Comparison of ENCODE assay signal across 8 cellular contexts in genomic region chr12:12841428-12841827, GRCh38. TPM values are rescaled to one million over a fixed set of nuclear protein-coding genes. Genes with fewer than 3 reads are reported as not detected.
A peak's percentile ranks its signal among the peaks of the same experiment; 100 is the strongest.
DNase-seq lines count a peak whose midpoint lies in the region; ATAC-seq, FAIRE-seq and TF ChIP-seq lines count a peak whose summit lies in the region.
"Not testable (repeated sequence)": the region's sequence is repeated elsewhere in the genome, so short reads cannot be mapped to it uniquely, and the experiment has no call there.
"Had no signal": no experiment of that assay in that cellular context is flagged by ENCODE, and none has a peak within 500 bp of the region (broad histone marks: within the 10 kb centered on the region; RNA-seq: fewer than 3 reads in every experiment).

No MANE protein-coding gene starts in this region.

- ATAC-seq in A549 (0 out of 6 replicates have a peak, but pooled peaks of 1 of the 2 experiments have one; percentile 8), HCT116 (peak; percentile 65)

- WGBS in A549 (ENCODE audit: missing lambda C conversion rate): 57% methylated on average over 13 of the region's 13 CpGs

- not testable (repeated sequence) for H3K79me2 ChIP-seq in HCT116 (ENCODE audit: insufficient read depth, low read length)
- H3K79me2 ChIP-seq in PC-9 (ENCODE audit: low read depth): peaks cover 29% of the 10 kb centered on the region

- POLR2A ChIA-PET in A549 (lab: Yijun Ruan, JAX): not testable (repeated sequence)
- POLR2A ChIA-PET in HCT116 (lab: Charles Lee) (interaction anchor here (0.6 to 2.5 kb wide), 5 partner anchors 11 to 58 kb away, joined by 3 to 7 read pairs (median 4); partner anchors contain the start of gene GPRC5A), PC-9 (lab: Charles Lee; ENCODE audit: unreplicated experiment) (interaction anchor here (0.6 kb wide), 1 partner anchor 53 kb away, joined by 5 read pairs; no protein-coding TSS in a partner anchor)

- RAD21 ChIA-PET in HCT116 (lab: Charles Lee; ENCODE audit: low non-redundant PET in 1 of 2, low total read pairs in 2 of 2, uncharacterized antibody in 2 of 2, unreplicated experiment in 2 of 2): interaction anchor here in 1 of 2 experiments (1.1 kb wide), 1 partner anchor 31 kb away, joined by 4 read pairs; no protein-coding TSS in a partner anchor

- H3F3A ChIP-seq in PC-9 (ENCODE audit: insufficient read depth, low read depth): peaks cover 69% of the 10 kb centered on the region

- H3K4me1 ChIP-seq in A549: peaks cover 67% of the 10 kb centered on the region
- H3K4me1 ChIP-seq in HCT116 (ENCODE audit: control insufficient read depth in 1 of 2, insufficient read depth in 2 of 2, low read length in 2 of 2): peaks cover 81 to 91% of the 10 kb centered on the region in 2 experiments
- H3K4me1 ChIP-seq in PC-9 (replicated peaks; ENCODE audit: insufficient read depth): peaks cover 73% of the 10 kb centered on the region

- not testable (repeated sequence) for TF ChIP-seq RAD21 in A549 (conservative IDR thresholded peaks at IDR 0.05 in 1 of 2, IDR thresholded peaks at IDR 0.05 in 1 of 2); HCT116 (IDR thresholded peaks at IDR 0.05; ENCODE audit: low read depth)

- H3K27me3 ChIP-seq in HCT116 (ENCODE audit: insufficient read depth, low read length); PC-9 (ENCODE audit: insufficient read depth, low read depth); bronchial epithelial cell (ENCODE audit: control insufficient read depth, insufficient read depth, low read length): not testable (repeated sequence)

- not testable (repeated sequence) for TF ChIP-seq POLR2A in A549 (IDR thresholded peaks at IDR 0.05; ENCODE audit: low read length); HCT116 (IDR thresholded peaks at IDR 0.05; ENCODE audit: borderline replicate concordance, extremely low read depth, insufficient read depth, insufficient read length)

- H2AFZ ChIP-seq in HCT116 (ENCODE audit: low read depth, low read length, poor library complexity, severe bottlenecking); PC-9: not testable (repeated sequence)

- H3K4me3 ChIP-seq in A549; HCT116 (replicated peaks in 1 of 2; ENCODE audit: low read depth in 1 of 2, low read length in 2 of 2); PC-9; bronchial epithelial cell (ENCODE audit: low read depth, low read length): not testable (repeated sequence)

- not testable (repeated sequence) for TF ChIP-seq EP300 in A549 (IDR thresholded peaks at IDR 0.05)

- intact Hi-C loops in HCT116 (cut with micrococcal nuclease): loop anchor here (2.0 kb wide), 1 partner anchor 31 kb away; no protein-coding TSS in a partner anchor
- intact Hi-C loops in PC-9 (cut with micrococcal nuclease; ENCODE audit: unreplicated experiment): not testable (repeated sequence)

- not testable (repeated sequence) for H3K9me3 ChIP-seq in A549; HCT116 (ENCODE audit: control insufficient read depth in 1 of 2, insufficient read depth in 1 of 2, low read depth in 1 of 2, low read length in 2 of 2); PC-9 (ENCODE audit: insufficient read depth, low read depth)

- H3K9ac ChIP-seq in HCT116 (ENCODE audit: low read length): peak overlapping the region; percentile 66

- BruUV-seq in HCT116 (replicated peaks; lab: Mats Ljungman, UMichigan); PC-9 (replicated peaks; lab: Mats Ljungman, UMichigan): not testable (repeated sequence)

- H3K27ac ChIP-seq in A549 (peak overlapping the region; percentile 70 to 88), HCT116 (ENCODE audit: low read depth, low read length) (peak overlapping the region; percentile 85), PC-9 (peak overlapping the region; percentile 99)

- CTCF ChIA-PET in A549 (lab: Yijun Ruan, JAX) (interaction anchor here (1.0 to 1.5 kb wide), 2 partner anchors 29 to 49 kb away, joined by 3 to 6 read pairs; partner anchors contain the start of gene GPRC5A), PC-9 (lab: Charles Lee) (interaction anchor here (0.7 kb wide), 1 partner anchor 29 kb away, joined by 6 read pairs; no protein-coding TSS in a partner anchor)
- CTCF ChIA-PET in HCT116 (lab: Charles Lee): not testable (repeated sequence)

- H3K4me2 ChIP-seq in A549, PC-9: not testable (repeated sequence)
- H3K4me2 ChIP-seq in HCT116 (ENCODE audit: low read length): peak overlapping the region; percentile 77

- not testable (repeated sequence) for H4K20me1 ChIP-seq in HCT116 (ENCODE audit: insufficient read depth); PC-9 (ENCODE audit: insufficient read depth)

- DNase-seq in A549 (ENCODE audit: low read depth in 1 of 2, low spot score in 1 of 2): peak in 1 of 2 experiments; percentile 69
- peak; percentile 73 for DNase-seq in HCT116 (ENCODE audit: low read depth, low spot score)
- peak; percentile 63 for DNase-seq in LoVo (ENCODE audit: low spot score)
- peak; percentile 64 to 82 for DNase-seq in PC-9
- DNase-seq in bronchial epithelial cell (ENCODE audit: low read depth): peak; percentile 53
- peak; percentile 56 for DNase-seq in islet precursor cell

- TF ChIP-seq CTCF in A549 (IDR thresholded peaks at IDR 0.05); HCT116 (IDR thresholded peaks at IDR 0.05 in 2 of 3, conservative IDR thresholded peaks at IDR 0.05 in 1 of 3; ENCODE audit: borderline replicate concordance in 1 of 3, insufficient read depth in 1 of 3, low read depth in 2 of 3, low read length in 2 of 3); PC-9 (conservative IDR thresholded peaks at IDR 0.05); bronchial epithelial cell (IDR thresholded peaks at IDR 0.05; ENCODE audit: insufficient read depth, low read length, severe bottlenecking): not testable (repeated sequence)

- not testable (repeated sequence) for H3K9me2 ChIP-seq in HCT116 (ENCODE audit: insufficient read depth); PC-9 (ENCODE audit: insufficient read depth)

- H3K36me3 ChIP-seq in HCT116 (ENCODE audit: control insufficient read depth in 1 of 2, insufficient read depth in 2 of 2, low read length in 2 of 2): peaks cover 0 to 15% of the 10 kb centered on the region in 2 experiments; a peak in 1 of 4 replicates
- H3K36me3 ChIP-seq in PC-9 (ENCODE audit: low read depth): peaks cover 31% of the 10 kb centered on the region
- H3K36me3 ChIP-seq in bronchial epithelial cell (ENCODE audit: control insufficient read depth, insufficient read depth, low read length): not testable (repeated sequence)

- FAIRE-seq in A549 (lab: Jason Lieb, UNC); bronchial epithelial cell (lab: Jason Lieb, UNC): not testable (repeated sequence)

TF ChIP-seq in A549, 52 proteins besides CTCF, POLR2A, EP300 and RAD21:
- not testable (repeated sequence) for TF ChIP-seq FOSL2 (IDR thresholded peaks at IDR 0.05)
- TF ChIP-seq FOSL2 (CRISPR knock-in tag; IDR thresholded peaks at IDR 0.05): peak; percentile 13; the same call in 1 of the 2 replicates

TF ChIP-seq in HCT116, 20 proteins besides CTCF, POLR2A, EP300 and RAD21:
- TF ChIP-seq CBX3 (IDR thresholded peaks at IDR 0.05; ENCODE audit: low read depth) (peak; percentile 74), SP1 (IDR thresholded peaks at IDR 0.05; ENCODE audit: low read depth) (peak; percentile 48)
- TF ChIP-seq, protein P1, sequence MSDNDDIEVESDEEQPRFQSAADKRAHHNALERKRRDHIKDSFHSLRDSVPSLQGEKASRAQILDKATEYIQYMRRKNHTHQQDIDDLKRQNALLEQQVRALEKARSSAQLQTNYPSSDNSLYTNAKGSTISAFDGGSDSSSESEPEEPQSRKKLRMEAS (IDR thresholded peaks at IDR 0.05): 0 out of 2 replicates have a peak, but pooled peaks have one; percentile 28
TF ChIP-seq in HCT116: peak in this region for 3; not testable (repeated sequence) for 17.

RNA-seq across cellular contexts. Expression of gene DDX47, which starts 28.3 kb away (rescaled TPM):
- polyA plus RNA-seq in A549 (2011; rRNA removed) (118 and 144 TPM in 2 replicates), A549 (2017; fragmentation: RNase III; extraction: RNeasy Plus Mini Kit Qiagen cat#74134 plus additional on column Dnase treatment) (81.6 to 87.3 TPM (median 83.8 TPM) in 3 replicates)
- 56.1 and 57.2 TPM in 2 replicates for polyA plus RNA-seq in A549 (2012; cell fraction: cytosol; rRNA removed)
- polyA plus RNA-seq in A549 (2012; cell fraction: nucleus; rRNA removed): 63.1 and 116 TPM in 2 replicates
- polyA minus RNA-seq in A549 (2011; rRNA and poly(A)+ RNA removed): 68.9 and 74.6 TPM in 2 replicates
- total RNA-seq in HCT116 (2021; ENCODE audit: unreplicated experiment) (103 TPM), PC-9 (2021) (192 and 196 TPM in 2 replicates), bronchial epithelial cell (42.2 and 56.9 TPM in 2 replicates)
- 47.9 and 52.6 TPM in 2 replicates for polyA plus RNA-seq in HCT116 (2012)

RNA-seq across cellular contexts. Expression of gene GPRC5A, which starts 49.9 kb away (rescaled TPM):
- polyA plus RNA-seq in A549 (2011; rRNA removed): 296 and 321 TPM in 2 replicates
- 275 and 331 TPM in 2 replicates for polyA plus RNA-seq in A549 (2012; cell fraction: cytosol; rRNA removed)
- polyA plus RNA-seq in A549 (2012; cell fraction: nucleus; rRNA removed): 582 and 654 TPM in 2 replicates
- 173 to 207 TPM (median 197 TPM) in 3 replicates for polyA plus RNA-seq in A549 (2017; fragmentation: RNase III; extraction: RNeasy Plus Mini Kit Qiagen cat#74134 plus additional on column Dnase treatment)
- 913 and 975 TPM in 2 replicates for polyA minus RNA-seq in A549 (2011; rRNA and poly(A)+ RNA removed)
- 305 TPM for total RNA-seq in HCT116 (2021; ENCODE audit: unreplicated experiment)
- 200 and 379 TPM in 2 replicates for polyA plus RNA-seq in HCT116 (2012)
- 468 and 642 TPM in 2 replicates for total RNA-seq in PC-9 (2021)
- 16.1 and 19.3 TPM in 2 replicates for total RNA-seq in bronchial epithelial cell
- total RNA-seq: CD8-positive, alpha-beta memory T cell had no signal
- polyA plus RNA-seq: CD14-positive monocyte; CD8-positive, alpha-beta memory T cell had no signal

RNA-seq across cellular contexts. Expression of gene APOLD1, which starts 56.0 kb away (rescaled TPM):
- polyA plus RNA-seq in A549 (2011; rRNA removed) (0.93 and 1.3 TPM in 2 replicates), A549 (2017; fragmentation: RNase III; extraction: RNeasy Plus Mini Kit Qiagen cat#74134 plus additional on column Dnase treatment) (0.42 to 0.46 TPM (median 0.44 TPM) in 3 replicates)
- 0.21 and 0.26 TPM in 2 replicates for polyA plus RNA-seq in A549 (2012; cell fraction: cytosol; rRNA removed)
- polyA plus RNA-seq in A549 (2012; cell fraction: nucleus; rRNA removed): 0.10 and 0.31 TPM in 2 replicates
- 1.1 and 1.3 TPM in 2 replicates for polyA minus RNA-seq in A549 (2011; rRNA and poly(A)+ RNA removed)
- total RNA-seq in HCT116 (2021; ENCODE audit: unreplicated experiment) (3.9 TPM), PC-9 (2021) (23.3 and 24.9 TPM in 2 replicates), bronchial epithelial cell (1.4 and 2.6 TPM in 2 replicates)
- polyA plus RNA-seq in HCT116 (2012): 1.6 and 2.5 TPM in 2 replicates

Comparison
In these comparisons a context has a peak if more than half of its experiments do, and no peak if none do; other contexts are left out.
1. RNA of gene GPRC5A, which starts 49.9 kb away (total RNA-seq): 468 to 642 TPM in PC-9 and 305 TPM in HCT116 (single experiment); 16.1 to 19.3 TPM in bronchial epithelial cell; every median in the first group is over 10 times any median in the second.
2. Peak in every context shown above with its lines, with median percentiles within 50 percentile points of each other: H3K27ac ChIP-seq.